Comparison of ENCODE assay signal across 8 cellular contexts in the genomic region with DNA sequence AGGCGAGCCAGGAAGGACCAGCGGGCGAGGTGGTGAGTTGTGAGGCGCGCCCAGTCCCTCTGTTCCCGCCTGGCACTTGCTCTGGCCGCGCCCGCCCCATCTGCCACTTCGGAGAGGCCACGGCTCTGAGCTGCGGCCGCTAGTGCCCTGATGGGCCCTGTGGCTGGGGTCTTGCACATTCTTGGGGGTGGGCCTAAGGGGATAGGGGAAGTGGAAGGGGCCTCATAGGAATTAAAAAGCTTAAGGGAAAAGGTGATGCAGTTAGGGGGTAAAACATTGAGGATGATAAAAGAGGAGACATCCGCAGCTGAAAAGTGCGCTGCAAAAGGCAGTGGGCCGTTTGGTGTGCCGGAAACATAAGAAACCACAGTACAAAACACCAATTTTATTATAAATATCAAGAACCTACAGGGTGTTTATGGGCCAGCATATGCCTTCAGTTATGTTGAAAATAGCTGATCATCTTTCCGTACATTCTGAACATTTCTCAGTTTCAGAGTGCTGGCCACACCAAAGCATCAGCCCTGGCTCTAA. TPM values are rescaled to one million over a fixed set of nuclear protein-coding genes. Genes with fewer than 3 reads are reported as not detected.
DNase-seq lines count a peak whose midpoint lies in the region; ATAC-seq and TF ChIP-seq lines count a peak whose summit lies in the region.

No MANE protein-coding gene starts in this region.

- H3K36me3 ChIP-seq in muscle layer of colon (ENCODE audit: insufficient read depth, low read length) = peaks cover 65% of the 10 kb centered on the region

- CTCF ChIA-PET in AG04450 (lab: Charles Lee) (interaction anchor here (0.6 to 3.9 kb wide), 9 partner anchors 9 to 139 kb away, joined by 3 to 38 read pairs (median 6); partner anchors contain the start of genes PSMB9 and TAP1), MCF 10A (lab: Yijun Ruan, JAX) (interaction anchor here (0.6 to 3.5 kb wide), 7 partner anchors 8 to 430 kb away, joined by 3 to 18 read pairs (median 5); partner anchors contain the start of genes PSMB9 and TAP1)

- DNase-seq in AG04450 (ENCODE audit: low read depth, low spot score) = no peak
- no peak for DNase-seq in HL-60 (ENCODE audit: low read depth in 1 of 2, low spot score in 1 of 2)
- no peak for DNase-seq in MCF 10A (ENCODE audit: unreplicated experiment)
- DNase-seq in HUDEP-2 (lab: John Stamatoyannopoulos, UW; ENCODE audit: unreplicated experiment in 76 of 76) = no peak
- DNase-seq in superior temporal gyrus (ENCODE audit: extremely low spot score) = no peak

- no TSS peak for BruUV-seq in MCF 10A (replicated peaks; lab: Mats Ljungman, UMichigan)

- intact Hi-C loops in MCF 10A (cut with micrococcal nuclease) = loop anchor here (5.0 kb wide), 1 partner anchor 122 kb away; the partner anchor contains the start of gene BRD2

- TF ChIP-seq CTCF in AG04450 (IDR thresholded peaks at IDR 0.05; ENCODE audit: low read depth, low read length) (no peak), HL-60 (IDR thresholded peaks at IDR 0.05; ENCODE audit: insufficient read depth, low read length) (no peak), MCF 10A (IDR thresholded peaks at IDR 0.05; ENCODE audit: unreplicated experiment) (no peak)

- H3K27ac Mint-ChIP-seq in MCF 10A (ENCODE audit: low read depth, unreplicated experiment) = peak overlapping the region; percentile 96

- H3K4me1 ChIP-seq in muscle layer of colon (ENCODE audit: insufficient read depth, low read length) = peaks cover 23% of the 10 kb centered on the region

- POLR2A ChIA-PET in AG04450 (lab: Yijun Ruan, JAX) = interaction anchor here (1.0 to 1.9 kb wide), 2 partner anchors 9 to 127 kb away, joined by 7 to 12 read pairs; partner anchors contain the start of genes PSMB9 and TAP1
- POLR2A ChIA-PET in MCF 10A (lab: Yijun Ruan, JAX) = interaction anchor here (0.7 to 6.1 kb wide), 16 partner anchors 10 to 649 kb away, joined by 3 to 104 read pairs (median 5); partner anchors contain the start of genes BRD2, PSMB9, RPS18 and TAP1

- peak overlapping the region; percentile 85 for H3K4me3 ChIP-seq in AG04450 (ENCODE audit: low read depth, low read length)
- H3K4me3 ChIP-seq in HL-60 (replicated peaks; ENCODE audit: insufficient read depth, low read length) = peak overlapping the region; percentile 71
- peak overlapping the region; percentile 83 to 96 for H3K4me3 ChIP-seq in muscle layer of colon (ENCODE audit: low read depth in 1 of 2, low read length in 2 of 2)

- H3K27me3 Mint-ChIP-seq in MCF 10A (ENCODE audit: insufficient read depth, unreplicated experiment) = no peaks in the 10 kb centered on the region

- peak overlapping the region; percentile 99 for H3K4me3 Mint-ChIP-seq in MCF 10A (ENCODE audit: unreplicated experiment)

- ATAC-seq in HG02981 (IDR thresholded peaks at IDR 0.05; ENCODE audit: unreplicated experiment) (no peak), GM18511 (IDR thresholded peaks at IDR 0.05; ENCODE audit: unreplicated experiment) (no peak)

- H3K27me3 ChIP-seq in AG04450 (ENCODE audit: control insufficient read depth, insufficient read depth, low read length) (no peaks in the 10 kb centered on the region), HL-60 (ENCODE audit: insufficient read depth, poor library complexity, severe bottlenecking) (no peaks in the 10 kb centered on the region), muscle layer of colon (ENCODE audit: control insufficient read depth in 1 of 2, insufficient read depth in 2 of 2, low read length in 2 of 2) (no peaks in the 10 kb centered on the region)

- H3K36me3 Mint-ChIP-seq in MCF 10A (ENCODE audit: insufficient read depth, unreplicated experiment) = peaks cover 50% of the 10 kb centered on the region

- no peak overlapping the region for H3K9ac ChIP-seq in muscle layer of colon (ENCODE audit: low read length)

- no peaks in the 10 kb centered on the region for H3K9me3 Mint-ChIP-seq in MCF 10A (ENCODE audit: unreplicated experiment)

- no peaks in the 10 kb centered on the region; the same call in 1 of the 2 replicates for H3K9me3 ChIP-seq in AG04450 (ENCODE audit: control insufficient read depth, insufficient read depth, low read length)
- no peaks in the 10 kb centered on the region for H3K9me3 ChIP-seq in muscle layer of colon (ENCODE audit: low read length)

- peaks cover 30% of the 10 kb centered on the region for H3K4me1 Mint-ChIP-seq in MCF 10A (ENCODE audit: insufficient read depth, unreplicated experiment)

- H3K27ac ChIP-seq in AG04450 (ENCODE audit: low read depth, low read length) (no peak overlapping the region), HL-60 (replicated peaks) (peak overlapping the region; percentile 91), muscle layer of colon (ENCODE audit: low read depth, low read length) (peak overlapping the region; percentile 98)

RNA-seq across cellular contexts. Expression of gene PSMB8, which starts 1.1 kb away (rescaled TPM):
- 62.0 and 70.0 TPM in 2 replicates for polyA plus RNA-seq in AG04450 (2011; rRNA removed)
- 25.3 and 28.0 TPM in 2 replicates for polyA minus RNA-seq in AG04450 (2011; rRNA and poly(A)+ RNA removed)
- total RNA-seq in MCF 10A (2022) = 34.1 and 47.3 TPM in 2 replicates

RNA-seq across cellular contexts. Expression of gene TAP2, which starts 6.4 kb away (rescaled TPM):
- 15.3 and 15.4 TPM in 2 replicates for polyA plus RNA-seq in AG04450 (2011; rRNA removed)
- polyA minus RNA-seq in AG04450 (2011; rRNA and poly(A)+ RNA removed) = 39.9 and 55.3 TPM in 2 replicates
- 43.3 and 61.2 TPM in 2 replicates for total RNA-seq in MCF 10A (2022)

RNA-seq across cellular contexts. Expression of gene TAP1, which starts 8.6 kb away (rescaled TPM):
- polyA plus RNA-seq in AG04450 (2011; rRNA removed) = 38.6 and 43.6 TPM in 2 replicates
- 36.4 and 45.8 TPM in 2 replicates for polyA minus RNA-seq in AG04450 (2011; rRNA and poly(A)+ RNA removed)
- 32.3 and 35.2 TPM in 2 replicates for total RNA-seq in MCF 10A (2022)

RNA-seq across cellular contexts. Expression of gene PSMB9, which starts 9.1 kb away (rescaled TPM):
- 34.8 and 38.4 TPM in 2 replicates for polyA plus RNA-seq in AG04450 (2011; rRNA removed)
- polyA minus RNA-seq in AG04450 (2011; rRNA and poly(A)+ RNA removed) = 16.8 and 20.6 TPM in 2 replicates
- total RNA-seq in MCF 10A (2022) = 3.5 and 4.4 TPM in 2 replicates

RNA-seq across cellular contexts. Expression of gene HLA-DOB, which starts 28.1 kb away (rescaled TPM):
- polyA plus RNA-seq in AG04450 (2011; rRNA removed) = not detected in 2 replicates
- not detected in 2 replicates for polyA minus RNA-seq in AG04450 (2011; rRNA and poly(A)+ RNA removed)
- total RNA-seq in MCF 10A (2022) = 0.56 and 0.79 TPM in 2 replicates
